34 cellular contexts compared by ENCODE assay signal in the genomic region with DNA sequence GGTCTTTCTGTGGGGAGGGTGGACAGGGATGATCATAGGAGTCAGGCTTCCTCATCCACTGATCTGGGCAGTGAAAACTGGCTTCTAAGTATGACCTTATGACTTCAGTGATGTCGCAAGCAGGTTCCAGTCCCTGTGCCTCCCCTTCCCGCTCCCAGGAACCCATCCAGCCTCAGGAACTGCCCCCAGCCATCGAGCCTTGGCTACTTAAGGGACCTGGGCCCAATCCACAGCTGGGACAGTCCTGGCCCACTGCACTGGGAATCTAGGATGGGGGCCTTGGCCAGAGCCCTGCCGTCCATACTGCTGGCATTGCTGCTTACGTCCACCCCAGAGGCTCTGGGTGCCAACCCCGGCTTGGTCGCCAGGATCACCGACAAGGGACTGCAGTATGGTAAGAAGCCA. TPM values are rescaled to one million over a fixed set of nuclear protein-coding genes. Genes with fewer than 3 reads are reported as not detected.
A peak's percentile ranks its signal among the peaks of the same experiment; 100 is the strongest.
DNase-seq lines count a peak whose midpoint lies in the region; ATAC-seq and TF ChIP-seq lines count a peak whose summit lies in the region.
"Had no signal": no experiment of that assay in that cellular context is flagged by ENCODE, and none has a peak within 500 bp of the region (broad histone marks: within the 10 kb centered on the region; RNA-seq: fewer than 3 reads in every experiment).

A gene with protein sequence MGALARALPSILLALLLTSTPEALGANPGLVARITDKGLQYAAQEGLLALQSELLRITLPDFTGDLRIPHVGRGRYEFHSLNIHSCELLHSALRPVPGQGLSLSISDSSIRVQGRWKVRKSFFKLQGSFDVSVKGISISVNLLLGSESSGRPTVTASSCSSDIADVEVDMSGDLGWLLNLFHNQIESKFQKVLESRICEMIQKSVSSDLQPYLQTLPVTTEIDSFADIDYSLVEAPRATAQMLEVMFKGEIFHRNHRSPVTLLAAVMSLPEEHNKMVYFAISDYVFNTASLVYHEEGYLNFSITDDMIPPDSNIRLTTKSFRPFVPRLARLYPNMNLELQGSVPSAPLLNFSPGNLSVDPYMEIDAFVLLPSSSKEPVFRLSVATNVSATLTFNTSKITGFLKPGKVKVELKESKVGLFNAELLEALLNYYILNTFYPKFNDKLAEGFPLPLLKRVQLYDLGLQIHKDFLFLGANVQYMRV (plus strand): TSS at position 236 of the 405 bp plus-strand sequence. CDS start 35 bp downstream, at position 271.

- no peaks in the 10 kb centered on the region for H3K9me3 Mint-ChIP-seq in CD8-positive, alpha-beta memory T cell
- H3K9me3 Mint-ChIP-seq: activated naive CD8-positive, alpha-beta T cell treated with anti-CD3 and anti-CD28 coated beads, Interleukin-2, amount 10 ng/mL, durations not matched to agents 7 days and 5 days; nephron progenitor cell had no signal

- no peak for DNase-seq in MM.1S
- peak; percentile 92 for DNase-seq in left lobe of liver (ENCODE audit: low spot score)
- no peak for DNase-seq in sciatic nerve (ENCODE audit: low spot score)
- DNase-seq in DMS79 treated with DMSO at 0.1 percent for 48 hours (lab: John Stamatoyannopoulos, UW) = no peak
- DNase-seq in CD8-positive, alpha-beta memory T cell = no peak
- DNase-seq: activated CD4-positive, alpha-beta T cell treated with anti-CD3 and anti-CD28 coated beads, Interleukin-2, amount 50 U/mL, for 4 hours; activated CD8-positive, alpha-beta memory T cell treated with anti-CD3 and anti-CD28 coated beads, Interleukin-2, amount 10 ng/mL, durations not matched to agents 7 days and 5 days; activated gamma-delta T cell treated with Interleukin-2 at 50 U/mL for 16 hours; activated naive CD8-positive, alpha-beta T cell treated with anti-CD3 and anti-CD28 coated beads, Interleukin-2, amount 10 ng/mL, durations not matched to agents 7 days and 5 days; activated T-cell treated with anti-CD3 and anti-CD28 coated beads, Interleukin-2, amount 50 U/mL, for 48 hours; caudate nucleus; COR-L47; DND-41; effector memory CD4-positive, alpha-beta T cell; head of caudate nucleus; Kasumi-1; NCI-H2107; NCI-H345; NCI-H69; nephron progenitor cell; pancreas; PC-3; stomach; T-helper 2 cell had no signal

- no peak within 1 kb of the TSS for H2AFZ ChIP-seq in MM.1S (ENCODE audit: low read length)

- H3K36me3 Mint-ChIP-seq in CD8-positive, alpha-beta memory T cell = no peaks in the 10 kb centered on the region
- H3K36me3 Mint-ChIP-seq: activated CD8-positive, alpha-beta memory T cell treated with anti-CD3 and anti-CD28 coated beads, Interleukin-2, amount 10 ng/mL, durations not matched to agents 7 days and 5 days; activated naive CD8-positive, alpha-beta T cell treated with anti-CD3 and anti-CD28 coated beads, Interleukin-2, amount 10 ng/mL, durations not matched to agents 7 days and 5 days had no signal

- no peaks in the 10 kb centered on the region for H3K9me2 ChIP-seq in MM.1S (replicated peaks; ENCODE audit: insufficient read depth, low read length)

- no peak within 1 kb of the TSS for H3K27ac Mint-ChIP-seq in CD8-positive, alpha-beta memory T cell
- H3K27ac Mint-ChIP-seq: activated CD8-positive, alpha-beta memory T cell treated with anti-CD3 and anti-CD28 coated beads, Interleukin-2, amount 10 ng/mL, durations not matched to agents 7 days and 5 days; activated naive CD8-positive, alpha-beta T cell treated with anti-CD3 and anti-CD28 coated beads, Interleukin-2, amount 10 ng/mL, durations not matched to agents 7 days and 5 days; nephron progenitor cell had no signal

- no peak within 1 kb of the TSS for H3K27ac ChIP-seq in BLaER1 treated with 17β-estradiol and CSF1 and Interleukin-3, amounts not matched to agents 10 nM and 100 nM
- H3K27ac ChIP-seq in MM.1S (ENCODE audit: low read length) = no peak within 1 kb of the TSS
- no peak within 1 kb of the TSS for H3K27ac ChIP-seq in CD8-positive, alpha-beta memory T cell (ENCODE audit: low read depth, low read length)
- H3K27ac ChIP-seq: epithelial cell of prostate, pancreas, stomach, tibial artery had no signal

- intact Hi-C loops in sciatic nerve (cut with DNase I) = no loop called here

- H3K4me2 ChIP-seq in BLaER1 treated with 17β-estradiol and CSF1 and Interleukin-3, amounts not matched to agents 10 nM and 100 nM = peak within 1 kb of the TSS in 9 of 11 experiments; percentile 5 to 57 (median 25); a peak in 13 of 22 replicates
- H3K4me2 ChIP-seq in MM.1S (ENCODE audit: low read depth, low read length) = no peak within 1 kb of the TSS

- POLR2A ChIA-PET in CD8-positive, alpha-beta memory T cell (lab: Charles Lee) = no interaction called here

- no peak within 1 kb of the TSS for H3K4me3 ChIP-seq in BLaER1 treated with 17β-estradiol and CSF1 and Interleukin-3, amounts not matched to agents 10 nM and 100 nM
- no peak within 1 kb of the TSS for H3K4me3 ChIP-seq in MM.1S (ENCODE audit: low read length)
- H3K4me3 ChIP-seq in CD8-positive, alpha-beta memory T cell (ENCODE audit: low read length) = no peak within 1 kb of the TSS
- H3K4me3 ChIP-seq: coronary artery, lung, pancreas, stomach, tibial artery had no signal

- H3K9me3 ChIP-seq in BLaER1 treated with 17β-estradiol and CSF1 and Interleukin-3, amounts not matched to agents 10 nM and 100 nM (replicated peaks in 1 of 11) = no peaks in the 10 kb centered on the region
- no peaks in the 10 kb centered on the region for H3K9me3 ChIP-seq in MM.1S (replicated peaks; ENCODE audit: insufficient read depth, low read length)
- H3K9me3 ChIP-seq in CD8-positive, alpha-beta memory T cell (ENCODE audit: low read length) = no peaks in the 10 kb centered on the region
- H3K9me3 ChIP-seq: pancreas, stomach, tibial artery had no signal

- 0 out of 2 replicates have a peak, but pooled peaks have one; percentile 0 for TF ChIP-seq CTCF in MM.1S (IDR thresholded peaks at IDR 0.05; ENCODE audit: low read length)

- no peaks in the 10 kb centered on the region for H3F3A ChIP-seq in MM.1S (ENCODE audit: insufficient read depth, low read length)

- H3K36me3 ChIP-seq in BLaER1 treated with 17β-estradiol and CSF1 and Interleukin-3, amounts not matched to agents 10 nM and 100 nM = no peaks in the 10 kb centered on the region
- H3K36me3 ChIP-seq in MM.1S (replicated peaks; ENCODE audit: insufficient read depth, low read length) = no peaks in the 10 kb centered on the region
- H3K36me3 ChIP-seq in CD8-positive, alpha-beta memory T cell (ENCODE audit: insufficient read depth, low read length) = no peaks in the 10 kb centered on the region
- H3K36me3 ChIP-seq: pancreas, stomach, tibial artery had no signal

- H3K79me2 ChIP-seq in MM.1S (ENCODE audit: low read length) = no peaks in the 10 kb centered on the region

- ATAC-seq in left lobe of liver (peak; percentile 60), sciatic nerve (peak; percentile 63), HG03442 (IDR thresholded peaks at IDR 0.05; ENCODE audit: unreplicated experiment) (no peak)
- ATAC-seq: activated CD4-positive, CD25-positive, alpha-beta regulatory T cell treated with anti-CD3 and anti-CD28 coated beads, Interleukin-2, amount 50 U/mL, for 24 hours; activated CD8-positive, alpha-beta memory T cell treated with anti-CD3 and anti-CD28 coated beads, Interleukin-2, amount 10 ng/mL, durations not matched to agents 7 days and 5 days; PC-3; Right ventricle myocardium inferior had no signal

- peaks cover 3 to 11% of the 10 kb centered on the region in 2 donors for H3K27me3 Mint-ChIP-seq in CD8-positive, alpha-beta memory T cell
- H3K27me3 Mint-ChIP-seq: activated naive CD8-positive, alpha-beta T cell treated with anti-CD3 and anti-CD28 coated beads, Interleukin-2, amount 10 ng/mL, durations not matched to agents 7 days and 5 days had no signal

- H3K4me1 ChIP-seq in BLaER1 treated with 17β-estradiol and CSF1 and Interleukin-3, amounts not matched to agents 10 nM and 100 nM = peaks cover 0 to 24% (median 19%) of the 10 kb centered on the region in 10 experiments; a peak in 16 of 20 replicates
- no peaks in the 10 kb centered on the region for H3K4me1 ChIP-seq in MM.1S (ENCODE audit: low read length)
- H3K4me1 ChIP-seq in CD8-positive, alpha-beta memory T cell (ENCODE audit: insufficient read depth, low read length) = no peaks in the 10 kb centered on the region
- H3K4me1 ChIP-seq: pancreas had no signal

- CTCF ChIA-PET in CD8-positive, alpha-beta memory T cell (lab: Charles Lee) = no interaction called here

- H3K4me1 Mint-ChIP-seq in CD8-positive, alpha-beta memory T cell = no peaks in the 10 kb centered on the region
- H3K4me1 Mint-ChIP-seq: activated CD8-positive, alpha-beta memory T cell treated with anti-CD3 and anti-CD28 coated beads, Interleukin-2, amount 10 ng/mL, durations not matched to agents 7 days and 5 days; activated naive CD8-positive, alpha-beta T cell treated with anti-CD3 and anti-CD28 coated beads, Interleukin-2, amount 10 ng/mL, durations not matched to agents 7 days and 5 days had no signal

- H3K4me3 Mint-ChIP-seq in CD8-positive, alpha-beta memory T cell = no peak within 1 kb of the TSS
- H3K4me3 Mint-ChIP-seq: activated CD8-positive, alpha-beta memory T cell treated with anti-CD3 and anti-CD28 coated beads, Interleukin-2, amount 10 ng/mL, durations not matched to agents 7 days and 5 days; activated naive CD8-positive, alpha-beta T cell treated with anti-CD3 and anti-CD28 coated beads, Interleukin-2, amount 10 ng/mL, durations not matched to agents 7 days and 5 days; nephron progenitor cell had no signal

- no peaks in the 10 kb centered on the region for H3K27me3 ChIP-seq in BLaER1 treated with 17β-estradiol and CSF1 and Interleukin-3, amounts not matched to agents 10 nM and 100 nM
- H3K27me3 ChIP-seq in MM.1S (replicated peaks; ENCODE audit: insufficient read depth, low read length) = 0 out of 2 replicates have a peak, but pooled peaks cover 4% of the 10 kb centered on the region
- no peaks in the 10 kb centered on the region for H3K27me3 ChIP-seq in CD8-positive, alpha-beta memory T cell (ENCODE audit: insufficient read depth, low read length, poor library complexity, severe bottlenecking)
- H3K27me3 ChIP-seq: pancreas, stomach had no signal

- H4K20me1 ChIP-seq in BLaER1 treated with 17β-estradiol and CSF1 and Interleukin-3, amounts not matched to agents 10 nM and 100 nM = no peaks in the 10 kb centered on the region
- H4K20me1 ChIP-seq in MM.1S (ENCODE audit: insufficient read depth, low read length) = no peaks in the 10 kb centered on the region

- no peak within 1 kb of the TSS for H3K9ac ChIP-seq in BLaER1 treated with 17β-estradiol and CSF1 and Interleukin-3, amounts not matched to agents 10 nM and 100 nM
- H3K9ac ChIP-seq in MM.1S (ENCODE audit: low read length) = no peak within 1 kb of the TSS

RNA-seq across cellular contexts. Expression of the gene that starts here (rescaled TPM):
- total RNA-seq in left lobe of liver = 459 TPM
- total RNA-seq in sciatic nerve = 0.40 TPM
- not detected for total RNA-seq in CD8-positive, alpha-beta memory T cell
- polyA plus RNA-seq in CD8-positive, alpha-beta memory T cell = not detected
- total RNA-seq: activated CD8-positive, alpha-beta memory T cell treated with anti-CD3 and anti-CD28 coated beads, Interleukin-2, amount 10 ng/mL, durations not matched to agents 7 days and 5 days; activated naive CD8-positive, alpha-beta T cell treated with anti-CD3 and anti-CD28 coated beads, Interleukin-2, amount 10 ng/mL, durations not matched to agents 7 days and 5 days; PC-3; stomach had no signal
- polyA plus RNA-seq: AG04450, keratinocyte had no signal

Comparison
In these comparisons a context has a peak if more than half of its experiments do, and no peak if none do; other contexts are left out.
1. RNA of the gene that starts here (total RNA-seq): 459 TPM in left lobe of liver (single experiment); 0.40 TPM in sciatic nerve (single experiment) and not detected in CD8-positive, alpha-beta memory T cell; every median in the first group is over 100 times any median in the second.
2. Peak in ATAC-seq in sciatic nerve; RNA of the gene not detected or under 1 TPM.